In the genomic region with DNA sequence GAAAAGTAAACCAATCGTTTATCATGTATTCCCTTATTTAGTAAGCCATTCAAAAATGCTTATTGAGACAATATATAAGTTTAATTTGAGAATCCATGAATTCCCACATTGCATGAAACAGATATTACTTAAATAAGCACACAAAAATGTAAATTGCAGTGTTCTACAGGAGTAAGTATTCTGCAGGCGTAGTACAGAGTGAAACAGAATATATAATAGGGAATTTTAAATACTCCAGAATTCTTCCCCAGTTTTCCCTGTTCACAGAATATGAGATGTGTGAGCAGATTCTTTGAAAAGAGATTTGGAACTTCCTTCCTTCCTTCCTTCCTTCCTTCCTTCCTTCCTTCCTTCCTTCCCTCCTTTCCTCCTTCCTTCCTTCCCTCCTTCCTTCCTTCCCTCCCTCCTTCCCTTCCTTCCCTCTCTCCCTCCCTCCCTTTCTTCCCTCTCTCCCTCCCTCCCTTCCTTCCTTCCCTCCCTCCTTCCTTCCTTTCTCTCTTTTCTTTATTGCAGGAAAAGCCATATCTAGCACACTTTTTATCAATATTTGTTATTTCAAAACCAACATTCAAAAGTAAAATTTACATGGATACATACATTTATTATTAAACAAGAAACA, we compare ENCODE assay signal across 1 cellular context.
TF ChIP-seq lines count a peak whose summit lies in the region.

No MANE protein-coding gene starts in this region.

TF ChIP-seq in HepG2, 621 proteins besides CTCF, POLR2A, EP300 and RAD21 (continued from another document):
- TF ChIP-seq, protein P1, sequence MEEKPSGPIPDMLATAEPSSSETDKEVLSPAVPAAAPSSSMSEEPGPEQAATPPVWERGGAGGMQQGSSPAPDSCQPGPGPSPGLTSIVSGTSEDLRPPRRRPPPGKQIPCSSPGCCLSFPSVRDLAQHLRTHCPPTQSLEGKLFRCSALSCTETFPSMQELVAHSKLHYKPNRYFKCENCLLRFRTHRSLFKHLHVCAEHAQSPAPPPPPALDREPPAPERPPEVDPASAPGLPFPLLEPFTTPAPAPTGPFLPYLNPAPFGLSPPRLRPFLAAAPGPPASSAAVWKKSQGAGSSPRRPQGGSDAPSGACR (CRISPR knock-in tag; IDR thresholded peaks at IDR 0.05): no peak
- peak; percentile 54 for TF ChIP-seq PCBP2 (optimal IDR thresholded peaks at IDR 0.05; ENCODE audit: low read depth, low read length, poor library complexity, severe bottlenecking)
- no peak for TF ChIP-seq CENPX (CRISPR knock-in tag; IDR thresholded peaks at IDR 0.05)
- TF ChIP-seq PCBP1 (IDR thresholded peaks at IDR 0.05; ENCODE audit: borderline replicate concordance, low read depth, low read length): 0 out of 2 replicates have a peak, but pooled peaks have one; percentile 54
- TF ChIP-seq HNRNPK (IDR thresholded peaks at IDR 0.05; ENCODE audit: low read depth, low read length, poor library complexity, severe bottlenecking): peak; percentile 95
- TF ChIP-seq, protein P2, sequence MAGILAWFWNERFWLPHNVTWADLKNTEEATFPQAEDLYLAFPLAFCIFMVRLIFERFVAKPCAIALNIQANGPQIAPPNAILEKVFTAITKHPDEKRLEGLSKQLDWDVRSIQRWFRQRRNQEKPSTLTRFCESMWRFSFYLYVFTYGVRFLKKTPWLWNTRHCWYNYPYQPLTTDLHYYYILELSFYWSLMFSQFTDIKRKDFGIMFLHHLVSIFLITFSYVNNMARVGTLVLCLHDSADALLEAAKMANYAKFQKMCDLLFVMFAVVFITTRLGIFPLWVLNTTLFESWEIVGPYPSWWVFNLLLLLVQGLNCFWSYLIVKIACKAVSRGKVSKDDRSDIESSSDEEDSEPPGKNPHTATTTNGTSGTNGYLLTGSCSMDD (CRISPR knock-in tag; IDR thresholded peaks at IDR 0.05): no peak
- no peak for TF ChIP-seq ZSCAN30 (CRISPR knock-in tag; IDR thresholded peaks at IDR 0.05)
